8 cellular contexts compared by ENCODE assay signal in the genomic region with DNA sequence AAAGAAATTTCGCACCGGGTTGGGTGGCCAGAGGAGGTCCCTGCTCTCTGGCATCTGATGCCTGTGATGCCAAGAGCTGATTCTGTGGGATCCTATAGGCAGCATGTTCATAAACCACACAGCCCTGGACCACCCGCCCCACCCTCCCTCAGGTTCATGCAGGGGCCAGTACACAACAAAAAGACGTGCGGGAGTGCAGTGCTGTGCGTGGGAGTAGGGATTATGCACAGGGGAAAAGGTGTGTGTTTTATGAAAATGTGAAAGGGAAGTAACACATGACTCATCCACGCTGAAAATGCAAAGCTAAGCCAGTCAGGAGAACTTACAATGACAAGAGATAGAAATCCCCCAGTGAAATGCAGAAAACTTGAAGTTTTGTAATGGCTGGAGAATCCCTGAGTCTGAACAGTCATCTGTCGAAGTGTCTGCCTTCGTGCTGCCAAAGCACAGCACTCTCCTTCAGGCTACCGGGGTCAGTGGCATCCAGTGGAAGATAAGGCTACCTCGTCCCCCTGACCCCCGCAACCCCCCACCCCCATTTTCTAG. TPM values are rescaled to one million over a fixed set of nuclear protein-coding genes. Genes with fewer than 3 reads are reported as not detected.
A peak's percentile ranks its signal among the peaks of the same experiment; 100 is the strongest.
DNase-seq lines count a peak whose midpoint lies in the region; ATAC-seq and TF ChIP-seq lines count a peak whose summit lies in the region.

No MANE protein-coding gene starts in this region.

- WGBS in psoas muscle, 3 donors, result 8 to 11% (median 11%) methylated on average over 12 of the region's 12 CpGs

- H3K9me3 ChIP-seq in RWPE2 (ENCODE audit: severe bottlenecking) (no peaks in the 10 kb centered on the region), psoas muscle (no peaks in the 10 kb centered on the region)

- peaks cover 14% of the 10 kb centered on the region for H3K4me1 ChIP-seq in RWPE2 (ENCODE audit: insufficient read depth, poor library complexity, severe bottlenecking)
- H3K4me1 ChIP-seq in psoas muscle, result peaks cover 57% of the 10 kb centered on the region

- intact Hi-C loops in psoas muscle (cut with DNase I), result loop anchor here (2.0 to 10.0 kb wide), 5 partner anchors 47 to 315 kb away; no protein-coding TSS in a partner anchor

- H3K27ac ChIP-seq in RWPE2 (ENCODE audit: poor library complexity, severe bottlenecking) (peak overlapping the region; percentile 61), psoas muscle (peak overlapping the region; percentile 93)

- ATAC-seq in HG02885 (IDR thresholded peaks at IDR 0.05; ENCODE audit: poor library complexity, unreplicated experiment), result peak; percentile 72
- ATAC-seq in RWPE2 (ENCODE audit: low read depth), result peak; percentile 78
- peak in 2 of 4 donors; percentile 6 to 10 for ATAC-seq in psoas muscle

- H3K4me3 ChIP-seq in RWPE2 (ENCODE audit: severe bottlenecking) (peak overlapping the region; percentile 19), psoas muscle (peak overlapping the region; percentile 67)

- peak; percentile 67 for DNase-seq in activated effector memory CD4-positive, alpha-beta T cell treated with anti-CD3 and anti-CD28 coated beads, Interleukin-2, amount 50 U/mL, for 16 hours
- no peak for DNase-seq in activated effector memory CD4-positive, alpha-beta T cell treated with Interleukin-2 at 50 U/mL for 16 hours
- DNase-seq in RWPE2 (ENCODE audit: low spot score), result no peak
- peak; percentile 1 for DNase-seq in fibroblast of gingiva (ENCODE audit: low read depth)
- DNase-seq in psoas muscle, result peak in 1 of 2 donors; percentile 20
- no peak for DNase-seq in NCI-H2081 (lab: John Stamatoyannopoulos, UW)
- no peak for DNase-seq in NCI-H1092 (lab: John Stamatoyannopoulos, UW)

- H3K36me3 ChIP-seq in RWPE2 (ENCODE audit: low read depth), result no peaks in the 10 kb centered on the region
- H3K36me3 ChIP-seq in psoas muscle (ENCODE audit: insufficient read depth in 1 of 2, low read depth in 1 of 2), result no peaks in the 10 kb centered on the region

- no peak for TF ChIP-seq CTCF in RWPE2 (IDR thresholded peaks at IDR 0.05; ENCODE audit: poor library complexity, severe bottlenecking)
- TF ChIP-seq CTCF in psoas muscle (IDR thresholded peaks at IDR 0.05), result no peak

- H3K27me3 ChIP-seq in RWPE2 (ENCODE audit: insufficient read depth, poor library complexity, severe bottlenecking) (no peaks in the 10 kb centered on the region), psoas muscle (ENCODE audit: insufficient read depth in 3 of 3, low read length in 2 of 3) (no peaks in the 10 kb centered on the region)

RNA-seq across cellular contexts. Expression of gene KIAA1217, which starts 1.1 kb away (rescaled TPM):
- total RNA-seq in psoas muscle, result 100 to 1,000 TPM in 3 of 4 donors, 10 to 100 TPM in 1; 65.9 to 169 (median 133) TPM
- polyA plus RNA-seq in psoas muscle, result 10 to 100 TPM in 2 of 3 donors, 1 to 10 TPM in 1; 8.9 to 61.3 (median 34.2) TPM

Comparison
In these comparisons a context has a peak if more than half of its experiments do, and no peak if none do; other contexts are left out.
1. DNase-seq: peak in activated effector memory CD4-positive, alpha-beta T cell treated with anti-CD3 and anti-CD28 coated beads, Interleukin-2, amount 50 U/mL, for 16 hours (single experiment) and fibroblast of gingiva (single experiment); none in activated effector memory CD4-positive, alpha-beta T cell treated with Interleukin-2 at 50 U/mL for 16 hours (single experiment), RWPE2 (single experiment), NCI-H2081 (0 of 2) and NCI-H1092 (single experiment).